In genomic region chr13:110743687-110744086, GRCh38 we compare ENCODE assay signal across 36 cellular contexts.
"Had no signal": no experiment of that assay in that cellular context is flagged by ENCODE, and none has a peak within 500 bp of the region (broad histone marks: within the 10 kb centered on the region; RNA-seq: fewer than 3 reads in every experiment).

No MANE protein-coding gene starts in this region.

- H3K4me3 ChIP-seq: MG63 had no signal

- H3K27me3 ChIP-seq: MG63 had no signal

- DNase-seq: Karpas-422, Kasumi-1, MG63, MM.1S, MV-4-11, NCI-H1048, NCI-H1092, NCI-H1092 treated with DMSO at 0.1 percent for 48 hours, NCI-H1105, NCI-H1105 treated with DMSO at 0.1 percent for 48 hours, NCI-H1417, NCI-H1417 treated with DMSO at 0.1 percent for 48 hours, NCI-H1436, NCI-H1436 treated with DMSO at 0.1 percent for 48 hours, NCI-H146, NCI-H1694, NCI-H1694 treated with DMSO at 0.1 percent for 48 hours, NCI-H187, NCI-H187 treated with DMSO at 0.1 percent for 48 hours, NCI-H1930, NCI-H2029, NCI-H2029 treated with DMSO at 0.1 percent for 48 hours, NCI-H2081, NCI-H2081 treated with DMSO at 0.1 percent for 48 hours, NCI-H2107, NCI-H2171, NCI-H2171 treated with DMSO at 0.1 percent for 48 hours, NCI-H2227 treated with DMSO at 0.1 percent for 48 hours, NCI-H226, NCI-H345, NCI-H446, NCI-H446 treated with DMSO at 0.1 percent for 48 hours, NCI-H510A, NCI-H510A treated with DMSO at 0.1 percent for 48 hours, NCI-H524, NCI-H524 treated with DMSO at 0.1 percent for 48 hours had no signal

- H3K9me3 ChIP-seq: MG63 had no signal

- H3K36me3 ChIP-seq: MG63 had no signal
